Comparison of ENCODE assay signal across 8 cellular contexts in the genomic region with DNA sequence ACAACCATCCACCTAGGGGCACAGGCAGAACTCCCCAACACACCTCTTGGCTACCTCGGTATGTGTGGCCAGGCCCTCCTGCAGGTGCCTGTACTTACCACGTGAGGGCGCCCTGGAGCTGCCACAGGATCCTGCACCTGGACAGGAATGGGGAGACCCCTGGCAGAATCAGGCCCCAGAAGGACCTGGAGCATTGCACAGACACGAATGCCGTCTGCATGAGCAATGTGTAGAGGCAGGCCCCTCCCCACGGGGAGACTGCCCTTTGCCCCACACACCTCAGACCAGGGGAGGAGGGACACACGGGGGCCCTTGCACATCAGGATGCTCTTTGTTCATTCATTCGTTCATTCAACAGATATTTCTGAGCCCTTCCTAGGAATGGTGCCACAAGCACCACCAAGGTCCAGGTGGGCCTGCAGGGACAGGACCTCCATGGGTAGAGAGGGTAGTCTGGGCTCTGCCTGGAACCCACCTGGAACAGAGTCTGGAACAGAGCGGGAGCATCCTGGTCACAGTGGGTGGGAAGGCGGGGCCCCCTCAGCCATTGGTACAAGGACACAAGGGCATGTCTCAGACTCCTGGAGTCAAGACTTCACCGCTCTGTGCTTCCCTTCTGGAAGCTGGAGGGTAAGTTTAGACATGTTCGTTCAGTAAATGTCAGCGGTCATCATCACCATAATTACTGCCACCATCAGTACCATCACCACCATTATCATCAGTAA. TPM values are rescaled to one million over a fixed set of nuclear protein-coding genes. Genes with fewer than 3 reads are reported as not detected.
A peak's percentile ranks its signal among the peaks of the same experiment; 100 is the strongest.
DNase-seq lines count a peak whose midpoint lies in the region; ATAC-seq and TF ChIP-seq lines count a peak whose summit lies in the region.

No MANE protein-coding gene starts in this region.

- intact Hi-C loops in psoas muscle (cut with DNase I) = loop anchor here (5.0 kb wide), 2 partner anchors 49 to 126 kb away; no protein-coding TSS in a partner anchor

- 48 to 49% (median 49%) methylated on average over 13 of the region's 13 CpGs for WGBS in psoas muscle, 3 donors

- no peaks in the 10 kb centered on the region for H3K36me3 ChIP-seq in psoas muscle (ENCODE audit: insufficient read depth in 1 of 2, low read depth in 1 of 2)

- peak; percentile 73 for TF ChIP-seq CTCF in fibroblast of mammary gland (conservative IDR thresholded peaks at IDR 0.05; ENCODE audit: control insufficient read depth, insufficient read depth, low read depth, low read length)
- TF ChIP-seq CTCF in psoas muscle (IDR thresholded peaks at IDR 0.05) = peak; percentile 72

- peaks cover 0 to 50% (median 18%) of the 10 kb centered on the region in 3 donors for H3K27me3 ChIP-seq in psoas muscle (ENCODE audit: insufficient read depth in 3 of 3, low read length in 2 of 3)

- H3K4me1 ChIP-seq in psoas muscle = peaks cover 7% of the 10 kb centered on the region

- ATAC-seq in psoas muscle = peak; percentile 45 to 69 (median 58)
- ATAC-seq in HG03565 (IDR thresholded peaks at IDR 0.05; ENCODE audit: unreplicated experiment) = no peak
- no peak for ATAC-seq in GM18907 (IDR thresholded peaks at IDR 0.05; ENCODE audit: unreplicated experiment)

- DNase-seq in NCI-H748 (lab: John Stamatoyannopoulos, UW; ENCODE audit: unreplicated experiment) (peak; percentile 46), NCI-H748 treated with DMSO at 0.1 percent for 48 hours (lab: John Stamatoyannopoulos, UW) (no peak), NCI-H2196 (lab: John Stamatoyannopoulos, UW; ENCODE audit: unreplicated experiment) (peak; percentile 54), activated T-cell treated with anti-CD3 and anti-CD28 coated beads for 1 hour (ENCODE audit: low read depth) (peak; percentile 40), fibroblast of mammary gland (ENCODE audit: low read depth) (no peak), psoas muscle (peak in 1 of 2 donors; percentile 67)

- H3K4me3 ChIP-seq in fibroblast of mammary gland (ENCODE audit: control insufficient read depth, low read depth, low read length) (no peak overlapping the region), psoas muscle (no peak overlapping the region)

- H3K27ac ChIP-seq in psoas muscle = no peak overlapping the region

- no peaks in the 10 kb centered on the region for H3K9me3 ChIP-seq in psoas muscle

RNA-seq across cellular contexts. Expression of gene YTHDF1, which starts 32.3 kb away (rescaled TPM):
- total RNA-seq in psoas muscle = 10 to 100 TPM; 36.0 to 52.1 (median 48.0) TPM
- polyA plus RNA-seq in psoas muscle = 10 to 100 TPM; 27.4 to 51.8 (median 28.9) TPM

RNA-seq across cellular contexts. Expression of gene BIRC7, which starts 52.1 kb away (rescaled TPM):
- not detected for total RNA-seq in psoas muscle
- under 1 TPM in 1 of 3 donors, not detected in 2; 0.04 TPM for polyA plus RNA-seq in psoas muscle

Comparison
In these comparisons a context has a peak if more than half of its experiments do, and no peak if none do; other contexts are left out.
1. DNase-seq: peak in NCI-H748 (single experiment), NCI-H2196 (single experiment) and activated T-cell treated with anti-CD3 and anti-CD28 coated beads for 1 hour (single experiment); none in NCI-H748 treated with DMSO at 0.1 percent for 48 hours (single experiment) and fibroblast of mammary gland (single experiment).
2. ATAC-seq: peak in psoas muscle (4 of 4); none in HG03565 (single experiment) and GM18907 (single experiment).